32 cellular contexts compared by ENCODE assay signal in genomic region chr17:8672326-8672725, GRCh38.
"Had no signal": no experiment of that assay in that cellular context is flagged by ENCODE, and none has a peak within 500 bp of the region (broad histone marks: within the 10 kb centered on the region; RNA-seq: fewer than 3 reads in every experiment).

No MANE protein-coding gene starts in this region.

- H3K27me3 Mint-ChIP-seq: activated naive CD4-positive, alpha-beta T cell treated with anti-CD3 and anti-CD28 coated beads, Interleukin-2, amount 50 U/mL, for 24 hours had no signal

- H3K27ac ChIP-seq: Peyer's patch, SJSA1 had no signal

- H3K4me1 ChIP-seq: Peyer's patch had no signal

- H3K27me3 ChIP-seq: MG63, Peyer's patch, SJSA1 had no signal

- H3K36me3 ChIP-seq: MG63, Peyer's patch, SJSA1 had no signal

- ATAC-seq: activated CD8-positive, alpha-beta T cell treated with anti-CD3 and anti-CD28 coated beads, Interleukin-2, amount 10 ng/mL, durations not matched to agents 7 days and 5 days; PC-3 had no signal

- H3K36me3 Mint-ChIP-seq: activated naive CD4-positive, alpha-beta T cell treated with anti-CD3 and anti-CD28 coated beads, Interleukin-2, amount 50 U/mL, for 24 hours; activated naive CD8-positive, alpha-beta T cell treated with anti-CD3 and anti-CD28 coated beads, Interleukin-2, amount 10 ng/mL, durations not matched to agents 7 days and 5 days had no signal

- H3K4me3 Mint-ChIP-seq: activated CD4-positive, alpha-beta T cell treated with anti-CD3 and anti-CD28 coated beads, Interleukin-2, amount 10 ng/mL, durations not matched to agents 24 days and 14 days; activated CD8-positive, alpha-beta T cell treated with anti-CD3 and anti-CD28 coated beads, Interleukin-2, amount 10 ng/mL, durations not matched to agents 7 days and 5 days; activated naive CD4-positive, alpha-beta T cell treated with anti-CD3 and anti-CD28 coated beads, Interleukin-2, amount 50 U/mL, for 24 hours; activated naive CD8-positive, alpha-beta T cell treated with anti-CD3 and anti-CD28 coated beads, Interleukin-2, amount 10 ng/mL, durations not matched to agents 7 days and 5 days; activated T-cell treated with anti-CD3 and anti-CD28 coated beads, Interleukin-2, amount 50 U/mL, for 24 hours; T-helper 1 cell treated with Interleukin-12 subunit alpha and Interleukin-12 subunit beta and Interleukin-4 antibody, amounts not matched to agents 30 μg/mL and 1 μg/mL, for 36 hours; T-helper 2 cell treated with Interferon-gamma antibody and Interleukin-4, amounts not matched to agents 5 μg/mL and 100 μg/mL, for 36 hours had no signal

- DNase-seq: activated CD4-positive, alpha-beta T cell treated with anti-CD3 and anti-CD28 coated beads, Interleukin-2, amount 10 ng/mL, durations not matched to agents 24 days and 14 days; activated CD4-positive, alpha-beta T cell treated with anti-CD3 and anti-CD28 coated beads, Interleukin-2, amount 50 U/mL, for 48 hours; activated CD8-positive, alpha-beta T cell treated with anti-CD3 and anti-CD28 coated beads, Interleukin-2, amount 10 ng/mL, durations not matched to agents 7 days and 5 days; activated gamma-delta T cell; activated naive CD4-positive, alpha-beta T cell treated with Interleukin-2 at 50 U/mL for 16 hours; activated naive CD8-positive, alpha-beta T cell treated with anti-CD3 and anti-CD28 coated beads, Interleukin-2, amount 10 ng/mL, durations not matched to agents 7 days and 5 days; activated T-cell treated with anti-CD3 and anti-CD28 coated beads, Interleukin-2, amount 50 U/mL, for 24 hours; anterior cingulate cortex; Kasumi-1; KG1; MG63; NCI-H1048; NCI-H1105 treated with DMSO at 0.1 percent for 48 hours; NCI-H1436; NCI-H1694 treated with DMSO at 0.1 percent for 48 hours; NCI-H2029; NCI-H2107; NCI-H2171; NCI-H510A; NCI-H526; NCI-H748 treated with DMSO at 0.1 percent for 48 hours; NK-92 treated with Interleukin-12 subunit alpha and Interleukin-12 subunit beta, amount 100 ng/mL, for 24 hours; PC-3; Peyer's patch; RPMI8226; SHP77 treated with DMSO at 0.1 percent for 48 hours; SK-N-SH had no signal

- H3K4me3 ChIP-seq: MG63, Peyer's patch, SJSA1 had no signal

- H3K27ac Mint-ChIP-seq: activated CD4-positive, alpha-beta T cell treated with anti-CD3 and anti-CD28 coated beads, Interleukin-2, amount 10 ng/mL, durations not matched to agents 24 days and 14 days; activated CD8-positive, alpha-beta T cell treated with anti-CD3 and anti-CD28 coated beads, Interleukin-2, amount 10 ng/mL, durations not matched to agents 7 days and 5 days; activated naive CD4-positive, alpha-beta T cell treated with anti-CD3 and anti-CD28 coated beads, Interleukin-2, amount 50 U/mL, for 24 hours; activated naive CD8-positive, alpha-beta T cell treated with anti-CD3 and anti-CD28 coated beads, Interleukin-2, amount 10 ng/mL, durations not matched to agents 7 days and 5 days; activated T-cell treated with anti-CD3 and anti-CD28 coated beads, Interleukin-2, amount 50 U/mL, for 24 hours; activated T-helper 2 cell treated with anti-CD3 and anti-CD28 coated beads, Interferon-gamma antibody, Interleukin-2, Interleukin-4, amounts not matched to agents 10 μg/mL and 5 μg/mL and 100 μg/mL, durations not matched to agents 14 hours and 24 hours and 36 hours; T-helper 1 cell treated with Interleukin-12 subunit alpha and Interleukin-12 subunit beta and Interleukin-4 antibody, amounts not matched to agents 30 μg/mL and 1 μg/mL, for 36 hours; T-helper 2 cell treated with Interferon-gamma antibody and Interleukin-4, amounts not matched to agents 5 μg/mL and 100 μg/mL, for 36 hours had no signal

- H3K9me3 ChIP-seq: MG63, Peyer's patch, SJSA1, SK-N-SH had no signal

- H3K9me3 Mint-ChIP-seq: activated CD4-positive, alpha-beta T cell treated with anti-CD3 and anti-CD28 coated beads, Interleukin-2, amount 10 ng/mL, durations not matched to agents 24 days and 14 days; activated naive CD4-positive, alpha-beta T cell treated with anti-CD3 and anti-CD28 coated beads, Interleukin-2, amount 50 U/mL, for 24 hours; activated naive CD8-positive, alpha-beta T cell treated with anti-CD3 and anti-CD28 coated beads, Interleukin-2, amount 10 ng/mL, durations not matched to agents 7 days and 5 days; activated T-cell treated with anti-CD3 and anti-CD28 coated beads, Interleukin-2, amount 50 U/mL, for 24 hours; activated T-helper 2 cell treated with anti-CD3 and anti-CD28 coated beads, Interferon-gamma antibody, Interleukin-2, Interleukin-4, amounts not matched to agents 10 μg/mL and 5 μg/mL and 100 μg/mL, durations not matched to agents 14 hours and 24 hours and 36 hours; T-helper 1 cell treated with Interleukin-12 subunit alpha and Interleukin-12 subunit beta and Interleukin-4 antibody, amounts not matched to agents 30 μg/mL and 1 μg/mL, for 36 hours; T-helper 2 cell treated with Interferon-gamma antibody and Interleukin-4, amounts not matched to agents 5 μg/mL and 100 μg/mL, for 36 hours had no signal

- H3K4me1 Mint-ChIP-seq: activated CD4-positive, alpha-beta T cell treated with anti-CD3 and anti-CD28 coated beads, Interleukin-2, amount 10 ng/mL, durations not matched to agents 24 days and 14 days; activated naive CD4-positive, alpha-beta T cell treated with anti-CD3 and anti-CD28 coated beads, Interleukin-2, amount 50 U/mL, for 24 hours; activated naive CD8-positive, alpha-beta T cell treated with anti-CD3 and anti-CD28 coated beads, Interleukin-2, amount 10 ng/mL, durations not matched to agents 7 days and 5 days had no signal
